8 cellular contexts compared by ENCODE assay signal in genomic region chr6:35731414-35731735, GRCh38.
DNase-seq lines count a peak whose midpoint lies in the region; ATAC-seq and TF ChIP-seq lines count a peak whose summit lies in the region.

No MANE protein-coding gene starts in this region.

- peak; percentile 34 for ATAC-seq in GM21526 (IDR thresholded peaks at IDR 0.05; ENCODE audit: low FRiP score, unreplicated experiment)
- peak; percentile 58 for ATAC-seq in stimulated activated naive CD8-positive, alpha-beta T cell treated with anti-CD3 and anti-CD28 coated beads, Interleukin-15, Interleukin-2, amounts not matched to agents 100 U/mL and 50 U/mL, for 24 hours

- no peaks in the 10 kb centered on the region for H3K36me3 Mint-ChIP-seq in nephron (ENCODE audit: low read depth)

- H3K9me3 Mint-ChIP-seq in nephron = no peaks in the 10 kb centered on the region

- H3K27me3 Mint-ChIP-seq in nephron (ENCODE audit: low read depth) = peaks cover 3% of the 10 kb centered on the region

- peak overlapping the region; percentile 58 for H3K4me3 ChIP-seq in fibroblast of pulmonary artery (replicated peaks; ENCODE audit: low read depth, low read length)

- peak overlapping the region; percentile 88 to 91 (median 91) for H3K4me3 Mint-ChIP-seq in nephron

- TF ChIP-seq CTCF in fibroblast of pulmonary artery (IDR thresholded peaks at IDR 0.05; ENCODE audit: low read length, missing control alignments) (no peak), nephron (IDR thresholded peaks at IDR 0.05; ENCODE audit: unreplicated experiment in 3 of 3) (no peak)

- DNase-seq in DMS114 treated with DMSO at 0.1 percent for 48 hours (lab: John Stamatoyannopoulos, UW; ENCODE audit: unreplicated experiment) = peak; percentile 89
- peak; percentile 92 for DNase-seq in KBM-7
- peak; percentile 82 for DNase-seq in RPMI8226
- peak; percentile 84 for DNase-seq in activated T-helper 9 cell treated with anti-CD3 and anti-CD28 coated beads, Interleukin-2, amount 50 U/mL, for 16 hours (ENCODE audit: low read depth)
- peak; percentile 90 for DNase-seq in fibroblast of pulmonary artery (ENCODE audit: low read depth)
- DNase-seq in stimulated activated naive CD8-positive, alpha-beta T cell treated with anti-CD3 and anti-CD28 coated beads, Interleukin-15, Interleukin-2, amounts not matched to agents 100 U/mL and 50 U/mL, for 24 hours = peak; percentile 99

- H3K27ac Mint-ChIP-seq in nephron = peak overlapping the region; percentile 98 to 99 (median 99)

- H3K4me1 Mint-ChIP-seq in nephron = peaks cover 35% of the 10 kb centered on the region

- in situ Hi-C loops in KBM-7 (cut with MboI; ENCODE audit: low pct_unique_long_range_greater_than_20kb, low sequenced_read_pairs) = loop anchor here (25.0 kb wide), 1 partner anchor 419 kb away; no protein-coding TSS in a partner anchor

Comparison
In these comparisons a context has a peak if more than half of its experiments do, and no peak if none do; other contexts are left out.
1. Peak in every context shown above with its lines: DNase-seq, ATAC-seq and H3K4me3 ChIP-seq.